ENCODE assay signal across 8 cellular contexts in the genomic region with DNA sequence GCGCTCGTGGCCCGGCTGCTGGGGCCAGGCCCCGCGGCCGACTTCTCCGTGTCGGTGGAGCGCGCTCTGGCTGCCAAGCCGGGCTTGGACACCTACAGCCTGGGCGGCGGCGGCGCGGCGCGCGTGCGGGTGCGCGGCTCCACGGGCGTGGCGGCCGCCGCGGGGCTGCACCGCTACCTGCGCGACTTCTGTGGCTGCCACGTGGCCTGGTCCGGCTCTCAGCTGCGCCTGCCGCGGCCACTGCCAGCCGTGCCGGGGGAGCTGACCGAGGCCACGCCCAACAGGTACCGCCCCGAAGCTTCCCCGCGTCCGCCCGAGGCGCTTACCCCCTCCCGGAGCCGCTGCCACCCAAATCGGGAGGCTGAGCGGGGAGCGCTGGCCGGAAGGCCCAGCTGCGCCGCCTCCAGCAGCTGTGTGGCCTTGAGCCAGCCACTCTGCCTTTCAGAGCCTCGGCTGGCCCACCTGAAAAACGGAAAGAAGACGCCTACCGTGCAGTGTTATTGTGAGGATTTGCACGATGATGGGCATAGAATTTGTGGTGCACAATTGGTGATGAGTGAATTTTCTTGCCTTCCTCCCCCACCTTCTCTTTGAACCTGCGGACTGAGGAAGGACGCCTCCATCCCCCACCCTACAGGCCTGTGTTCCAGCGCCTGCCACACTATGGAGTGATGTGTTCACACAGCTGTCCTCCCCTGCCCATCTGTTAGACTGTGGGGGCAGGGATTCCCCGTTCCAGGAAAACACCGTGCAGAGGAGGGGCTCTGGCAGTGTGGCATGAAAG. TPM values are rescaled to one million over a fixed set of nuclear protein-coding genes. Genes with fewer than 3 reads are reported as not detected.
A peak's percentile ranks its signal among the peaks of the same experiment; 100 is the strongest.
DNase-seq lines count a peak whose midpoint lies in the region; ATAC-seq, FAIRE-seq and TF ChIP-seq lines count a peak whose summit lies in the region.

No MANE protein-coding gene starts in this region.

- H3K27me3 ChIP-seq in GM12878 (replicated peaks in 1 of 2; ENCODE audit: control insufficient read depth in 2 of 2, insufficient read depth in 2 of 2, low read length in 1 of 2) = no peaks in the 10 kb centered on the region
- no peaks in the 10 kb centered on the region for H3K27me3 ChIP-seq in gastrocnemius medialis

- no peak for FAIRE-seq in GM12878 (lab: Jason Lieb, UNC)

- H4K20me1 ChIP-seq in GM12878 (ENCODE audit: control insufficient read depth, insufficient read depth) = no peaks in the 10 kb centered on the region

- H3K27ac ChIP-seq in GM12878 (ENCODE audit: control insufficient read depth, insufficient read depth) = peak overlapping the region; percentile 75
- peak overlapping the region; percentile 77 to 95 (median 92) for H3K27ac ChIP-seq in gastrocnemius medialis

- POLR2A ChIA-PET in GM12878 (lab: Charles Lee) = interaction anchor here (0.5 to 2.1 kb wide), 12 partner anchors 12 to 343 kb away, joined by 3 to 13 read pairs (median 3); partner anchors contain the start of genes GHDC and PLEKHH3

- in situ Hi-C loops in GM12878 (cut with MboI) (no loop called here), gastrocnemius medialis (cut with MboI; ENCODE audit: low sequenced_read_pairs in 4 of 4) (no loop called here)

- H3K4me3 ChIP-seq in GM12878 (peak overlapping the region; percentile 77), iPS-11a (ENCODE audit: low read depth, low read length) (peak overlapping the region; percentile 52), gastrocnemius medialis (peak overlapping the region; percentile 59 to 77 (median 61))

- H2AFZ ChIP-seq in GM12878 (ENCODE audit: control insufficient read depth, low read depth, low read length) = peak overlapping the region; percentile 34

- peak overlapping the region; percentile 98 for H3K4me2 ChIP-seq in GM12878 (ENCODE audit: control insufficient read depth, insufficient read depth)

- H3K9me3 ChIP-seq in GM12878 (replicated peaks; ENCODE audit: control insufficient read depth, insufficient read depth, low read length) = no peaks in the 10 kb centered on the region
- H3K9me3 ChIP-seq in gastrocnemius medialis = no peaks in the 10 kb centered on the region

- DNase-seq in NCI-H146 (lab: John Stamatoyannopoulos, UW) (peak; percentile 92), T1000 (lab: John Stamatoyannopoulos, UW) (peak; percentile 77), GM12878 (ENCODE audit: low read depth, low spot score) (no peak), gastrocnemius medialis (peak; percentile 85 to 87), cortex of kidney (lab: John Stamatoyannopoulos, UW) (no peak)

- H3K36me3 ChIP-seq in GM12878 (ENCODE audit: control insufficient read depth in 2 of 2, insufficient read depth in 2 of 2, low read length in 1 of 2) = peaks cover 0 to 5% of the 10 kb centered on the region in 2 experiments; a peak in 2 of 4 replicates
- H3K36me3 ChIP-seq in gastrocnemius medialis = peaks cover 0 to 23% of the 10 kb centered on the region in 2 donors

- intact Hi-C loops in GM12878 (cut with micrococcal nuclease; ENCODE audit: unreplicated experiment) = loop anchor here (1.0 kb wide), 1 partner anchor 41 kb away; the partner anchor contains the start of gene PSMC3IP
- intact Hi-C loops in gastrocnemius medialis (cut with DNase I; ENCODE audit: low total_unique reads) = loop anchor here (2.0 kb wide), 1 partner anchor 18 kb away; no protein-coding TSS in a partner anchor

- H3K4me1 ChIP-seq in GM12878 (ENCODE audit: control insufficient read depth, insufficient read depth, low read length) (peaks cover 19% of the 10 kb centered on the region), gastrocnemius medialis (peaks cover 6 to 20% of the 10 kb centered on the region in 2 donors)

- TF ChIP-seq RAD21 in GM12878 (IDR thresholded peaks at IDR 0.05; ENCODE audit: insufficient read depth, low read depth, low read length) = no peak

- RAD21 ChIA-PET in GM12878 (lab: Charles Lee; ENCODE audit: unreplicated experiment) = interaction anchor here (0.9 to 3.4 kb wide), 7 partner anchors 9 to 227 kb away, joined by 3 to 17 read pairs (median 6); partner anchors contain the start of genes PLEKHH3 and PSMC3IP

- TF ChIP-seq EP300 in GM12878 (IDR thresholded peaks at IDR 0.05; ENCODE audit: borderline replicate concordance in 1 of 2, control insufficient read depth in 1 of 2, low read depth in 2 of 2, low read length in 2 of 2) = no peak

- no TSS peak for BruUV-seq in GM12878 (replicated peaks; lab: Mats Ljungman, UMichigan)

- under 1% methylated on average over 37 of the region's 65 CpGs for WGBS in GM12878 (ENCODE audit: insufficient coverage, insufficient replicate concordance, low lambda C conversion rate, missing lambda C conversion rate)

- SMC1A ChIA-PET in GM12878 (lab: Charles Lee; ENCODE audit: uncharacterized antibody, unreplicated experiment) = interaction anchor here (0.8 to 2.0 kb wide), 8 partner anchors 9 to 237 kb away, joined by 3 to 11 read pairs (median 4); partner anchors contain the start of genes MLX and VPS25

- TF ChIP-seq POLR2A in GM18505 (IDR thresholded peaks at IDR 0.05; ENCODE audit: borderline replicate concordance, extremely low read depth, insufficient read depth, insufficient read length) = no peak
- peak; percentile 71 for TF ChIP-seq POLR2A in GM12878 (IDR thresholded peaks at IDR 0.05; ENCODE audit: low read depth, low read length)
- TF ChIP-seq POLR2A in gastrocnemius medialis (IDR thresholded peaks at IDR 0.05) = peak; percentile 44 to 64

- no peak for TF ChIP-seq CTCF in GM12878 (IDR thresholded peaks at IDR 0.05 in 2 of 3, conservative IDR thresholded peaks at IDR 0.05 in 1 of 3; ENCODE audit: control insufficient read depth in 2 of 3, extremely low read depth in 1 of 3, insufficient read depth in 1 of 3, low read depth in 3 of 3, low read length in 3 of 3)
- peak in 1 of 5 experiments; percentile 34 for TF ChIP-seq CTCF in gastrocnemius medialis (IDR thresholded peaks at IDR 0.05 in 4 of 5, conservative IDR thresholded peaks at IDR 0.05 in 1 of 5)

- H3K9ac ChIP-seq in GM12878 (ENCODE audit: control insufficient read depth, insufficient read depth, low read length) = peak overlapping the region; percentile 81

- H3K79me2 ChIP-seq in GM12878 (ENCODE audit: control insufficient read depth, insufficient read depth, low read length) = peaks cover 13% of the 10 kb centered on the region

- CTCF ChIA-PET in GM12878 (lab: Yijun Ruan, JAX) = interaction anchor here (0.5 to 3.1 kb wide), 18 partner anchors 9 to 401 kb away, joined by 3 to 21 read pairs (median 4); partner anchors contain the start of genes HSD17B1 and STAT3

- ATAC-seq in GM18505 (IDR thresholded peaks at IDR 0.05; ENCODE audit: unreplicated experiment) (peak; percentile 53), HG02798 (IDR thresholded peaks at IDR 0.05; ENCODE audit: poor library complexity, unreplicated experiment) (peak; percentile 73), GM12878 (peak; percentile 85), gastrocnemius medialis (peak; percentile 75 to 79)

RNA-seq across cellular contexts. Expression of gene NAGLU, which starts 0.5 kb away (rescaled TPM):
- total RNA-seq in GM12878 (2013; cell fraction: nucleolus; rRNA removed) = 41.7 and 43.3 TPM in 2 replicates
- total RNA-seq in GM12878 (2014; rRNA removed) (19.0 and 23.1 TPM in 2 replicates), GM12878 (2014; rRNA removed; fragmentation: Illumina TruSeq; extraction: Trizol) (8.2 and 8.5 TPM in 2 replicates), GM12878 (2021) (25.8 and 27.4 TPM in 2 replicates), gastrocnemius medialis (10 to 100 TPM; 16.4 to 30.1 (median 24.1) TPM)
- 5.0 TPM for polyA plus RNA-seq in GM12878 (2011; ENCODE audit: low read depth)
- polyA plus RNA-seq in GM12878 (2011; rRNA removed) (4.6 and 9.3 TPM in 2 replicates), GM12878 (2014; fragmentation: Illumina TruSeq; extraction: Trizol) (2.4 and 6.8 TPM in 2 replicates), GM12878 (2014; fragmentation: Nextera tagmentation; extraction: Ambion mirVana) (under 1 TPM; 0.23 to 0.69 TPM), GM12878 (2014; rRNA removed) (27.5 and 34.8 TPM in 2 replicates), GM12878 (2016; fragmentation: Nextera tagmentation; extraction: Ambion mirVana) (10 to 100 TPM in 1 of 2 experiments, 1 to 10 TPM in 1; 2.9 to 19.6 TPM)
- 13.1 and 20.9 TPM in 2 replicates for polyA plus RNA-seq in GM12878 (2011; cell fraction: cytosol; rRNA removed)
- polyA plus RNA-seq in GM12878 (2011; cell fraction: nucleus; rRNA removed) = 56.0 and 60.4 TPM in 2 replicates
- 13.8 and 15.5 TPM in 2 replicates for polyA plus RNA-seq in GM12878 (2012)
- 7.9 and 20.1 TPM in 2 replicates for polyA minus RNA-seq in GM12878 (2011; rRNA and poly(A)+ RNA removed)
- polyA minus RNA-seq in GM12878 (2011; cell fraction: cytosol; rRNA and poly(A)+ RNA removed) = 8.2 and 11.0 TPM in 2 replicates
- polyA minus RNA-seq in GM12878 (2011; cell fraction: nucleus; rRNA and poly(A)+ RNA removed) = 23.8 and 27.5 TPM in 2 replicates

RNA-seq across cellular contexts. Expression of gene HSD17B1, which starts 16.2 kb away (rescaled TPM):
- 1.6 and 2.3 TPM in 2 replicates for total RNA-seq in GM12878 (2013; cell fraction: nucleolus; rRNA removed)
- total RNA-seq in GM12878 (2014; rRNA removed) (0.44 and 1.1 TPM in 2 replicates), GM12878 (2014; rRNA removed; fragmentation: Illumina TruSeq; extraction: Trizol) (0.14 and 0.36 TPM in 2 replicates), GM12878 (2021) (0.61 and 0.67 TPM in 2 replicates), gastrocnemius medialis (under 1 TPM in 3 of 4 donors, not detected in 1; 0.33 to 0.66 (median 0.47) TPM)
- 0.63 TPM for polyA plus RNA-seq in GM12878 (2011; ENCODE audit: low read depth)
- polyA plus RNA-seq in GM12878 (2011; rRNA removed) (0.19 and 0.29 TPM in 2 replicates), GM12878 (2014; fragmentation: Illumina TruSeq; extraction: Trizol) (0.06 and 0.15 TPM in 2 replicates), GM12878 (2014; fragmentation: Nextera tagmentation; extraction: Ambion mirVana) (under 1 TPM; 0.21 to 0.26 TPM), GM12878 (2014; rRNA removed) (0.22 and 0.47 TPM in 2 replicates), GM12878 (2016; fragmentation: Nextera tagmentation; extraction: Ambion mirVana) (1 to 10 TPM in 1 of 2 experiments, under 1 TPM in 1; 0.73 to 1.1 TPM)
- polyA plus RNA-seq in GM12878 (2011; cell fraction: cytosol; rRNA removed) = 0.39 and 0.65 TPM in 2 replicates
- 0.86 and 0.99 TPM in 2 replicates for polyA plus RNA-seq in GM12878 (2011; cell fraction: nucleus; rRNA removed)
- 0.53 and 0.89 TPM in 2 replicates for polyA plus RNA-seq in GM12878 (2012)
- polyA minus RNA-seq in GM12878 (2011; rRNA and poly(A)+ RNA removed) = 0.15 and 0.72 TPM in 2 replicates
- polyA minus RNA-seq in GM12878 (2011; cell fraction: cytosol; rRNA and poly(A)+ RNA removed) = not detected in 2 replicates
- polyA minus RNA-seq in GM12878 (2011; cell fraction: nucleus; rRNA and poly(A)+ RNA removed) = 0.60 and 1.7 TPM in 2 replicates

RNA-seq across cellular contexts. Expression of gene COASY, which starts 25.4 kb away (rescaled TPM):
- total RNA-seq in GM12878 (2013; cell fraction: nucleolus; rRNA removed) = 25.0 and 29.9 TPM in 2 replicates
- total RNA-seq in GM12878 (2014; rRNA removed) = 27.8 and 31.3 TPM in 2 replicates
- 18.6 TPM in 2 replicates for total RNA-seq in GM12878 (2014; rRNA removed; fragmentation: Illumina TruSeq; extraction: Trizol)
- 81.9 and 88.5 TPM in 2 replicates for total RNA-seq in GM12878 (2021)
- polyA plus RNA-seq in GM12878 (2011; ENCODE audit: low read depth) = 32.2 TPM
- polyA plus RNA-seq in GM12878 (2011; rRNA removed) = 19.9 and 33.1 TPM in 2 replicates
- polyA plus RNA-seq in GM12878 (2011; cell fraction: cytosol; rRNA removed) = 43.3 and 50.8 TPM in 2 replicates
- polyA plus RNA-seq in GM12878 (2011; cell fraction: nucleus; rRNA removed) = 260 and 275 TPM in 2 replicates
- 64.1 and 86.9 TPM in 2 replicates for polyA plus RNA-seq in GM12878 (2012)
- 28.0 and 38.1 TPM in 2 replicates for polyA plus RNA-seq in GM12878 (2014; fragmentation: Illumina TruSeq; extraction: Trizol)
- 10 to 100 TPM; 39.8 to 46.6 TPM for polyA plus RNA-seq in GM12878 (2014; fragmentation: Nextera tagmentation; extraction: Ambion mirVana)
- 52.5 and 57.8 TPM in 2 replicates for polyA plus RNA-seq in GM12878 (2014; rRNA removed)
- polyA plus RNA-seq in GM12878 (2016; fragmentation: Nextera tagmentation; extraction: Ambion mirVana) = 10 to 100 TPM; 88.1 to 93.9 TPM
- polyA minus RNA-seq in GM12878 (2011; rRNA and poly(A)+ RNA removed) = 21.3 and 34.8 TPM in 2 replicates
- 23.2 and 23.4 TPM in 2 replicates for polyA minus RNA-seq in GM12878 (2011; cell fraction: cytosol; rRNA and poly(A)+ RNA removed)
- polyA minus RNA-seq in GM12878 (2011; cell fraction: nucleus; rRNA and poly(A)+ RNA removed) = 28.2 and 43.9 TPM in 2 replicates
- 10 to 100 TPM; 22.4 to 39.9 (median 27.5) TPM for total RNA-seq in gastrocnemius medialis

RNA-seq across cellular contexts. Expression of gene MLX, which starts 30.3 kb away (rescaled TPM):
- 60.5 and 62.5 TPM in 2 replicates for total RNA-seq in GM12878 (2013; cell fraction: nucleolus; rRNA removed)
- total RNA-seq in GM12878 (2014; rRNA removed) = 37.1 and 39.5 TPM in 2 replicates
- total RNA-seq in GM12878 (2014; rRNA removed; fragmentation: Illumina TruSeq; extraction: Trizol) = 34.1 and 34.4 TPM in 2 replicates
- 38.3 and 41.5 TPM in 2 replicates for total RNA-seq in GM12878 (2021)
- polyA plus RNA-seq in GM12878 (2011; ENCODE audit: low read depth) = 23.2 TPM
- polyA plus RNA-seq in GM12878 (2011; rRNA removed) = 41.2 and 48.9 TPM in 2 replicates
- 46.2 and 53.0 TPM in 2 replicates for polyA plus RNA-seq in GM12878 (2011; cell fraction: cytosol; rRNA removed)
- 103 and 133 TPM in 2 replicates for polyA plus RNA-seq in GM12878 (2011; cell fraction: nucleus; rRNA removed)
- 30.5 and 32.5 TPM in 2 replicates for polyA plus RNA-seq in GM12878 (2012)
- 59.2 and 61.1 TPM in 2 replicates for polyA plus RNA-seq in GM12878 (2014; fragmentation: Illumina TruSeq; extraction: Trizol)
- polyA plus RNA-seq in GM12878 (2014; fragmentation: Nextera tagmentation; extraction: Ambion mirVana) = 10 to 100 TPM; 38.3 to 49.1 TPM
- 65.0 and 66.1 TPM in 2 replicates for polyA plus RNA-seq in GM12878 (2014; rRNA removed)
- polyA plus RNA-seq in GM12878 (2016; fragmentation: Nextera tagmentation; extraction: Ambion mirVana) = 10 to 100 TPM; 40.6 to 47.4 TPM
- polyA minus RNA-seq in GM12878 (2011; rRNA and poly(A)+ RNA removed) = 65.2 and 81.9 TPM in 2 replicates
- 16.7 and 28.9 TPM in 2 replicates for polyA minus RNA-seq in GM12878 (2011; cell fraction: cytosol; rRNA and poly(A)+ RNA removed)
- 34.8 and 58.3 TPM in 2 replicates for polyA minus RNA-seq in GM12878 (2011; cell fraction: nucleus; rRNA and poly(A)+ RNA removed)
- total RNA-seq in gastrocnemius medialis = 10 to 100 TPM; 49.7 to 81.9 (median 53.8) TPM

RNA-seq across cellular contexts. Expression of gene PSMC3IP, which starts 41.0 kb away (rescaled TPM):
- 9.0 and 9.9 TPM in 2 replicates for total RNA-seq in GM12878 (2013; cell fraction: nucleolus; rRNA removed)
- 17.4 and 18.7 TPM in 2 replicates for total RNA-seq in GM12878 (2014; rRNA removed)
- total RNA-seq in GM12878 (2014; rRNA removed; fragmentation: Illumina TruSeq; extraction: Trizol) = 12.0 and 12.1 TPM in 2 replicates
- 14.7 and 18.0 TPM in 2 replicates for total RNA-seq in GM12878 (2021)
- polyA plus RNA-seq in GM12878 (2011; ENCODE audit: low read depth) = 9.6 TPM
- polyA plus RNA-seq in GM12878 (2011; rRNA removed) = 13.5 and 15.0 TPM in 2 replicates
- 7.3 and 9.3 TPM in 2 replicates for polyA plus RNA-seq in GM12878 (2011; cell fraction: cytosol; rRNA removed)
- 29.3 and 29.5 TPM in 2 replicates for polyA plus RNA-seq in GM12878 (2011; cell fraction: nucleus; rRNA removed)
- polyA plus RNA-seq in GM12878 (2012) = 8.4 and 13.5 TPM in 2 replicates
- polyA plus RNA-seq in GM12878 (2014; fragmentation: Illumina TruSeq; extraction: Trizol) = 25.9 and 28.5 TPM in 2 replicates
- polyA plus RNA-seq in GM12878 (2014; fragmentation: Nextera tagmentation; extraction: Ambion mirVana) = 1 to 10 TPM; 6.8 to 7.1 TPM
- polyA plus RNA-seq in GM12878 (2014; rRNA removed) = 24.8 and 26.8 TPM in 2 replicates
- 10 to 100 TPM; 33.1 to 34.5 TPM for polyA plus RNA-seq in GM12878 (2016; fragmentation: Nextera tagmentation; extraction: Ambion mirVana)
- 10.9 and 11.5 TPM in 2 replicates for polyA minus RNA-seq in GM12878 (2011; rRNA and poly(A)+ RNA removed)
- 3.3 and 4.7 TPM in 2 replicates for polyA minus RNA-seq in GM12878 (2011; cell fraction: cytosol; rRNA and poly(A)+ RNA removed)
- polyA minus RNA-seq in GM12878 (2011; cell fraction: nucleus; rRNA and poly(A)+ RNA removed) = 10.9 and 16.8 TPM in 2 replicates
- 1 to 10 TPM in 2 of 4 donors, under 1 TPM in 2; 0.46 to 2.7 (median 1.4) TPM for total RNA-seq in gastrocnemius medialis

Comparison
In these comparisons a context has a peak if more than half of its experiments do, and no peak if none do; other contexts are left out.
1. DNase-seq: peak in NCI-H146 (single experiment), T1000 (single experiment) and gastrocnemius medialis (2 of 2); none in GM12878 (single experiment) and cortex of kidney (single experiment).
2. Peak in every context shown above with its lines, with median percentiles within 50 percentile points of each other: ATAC-seq and H3K4me3 ChIP-seq.